In the genomic region with DNA sequence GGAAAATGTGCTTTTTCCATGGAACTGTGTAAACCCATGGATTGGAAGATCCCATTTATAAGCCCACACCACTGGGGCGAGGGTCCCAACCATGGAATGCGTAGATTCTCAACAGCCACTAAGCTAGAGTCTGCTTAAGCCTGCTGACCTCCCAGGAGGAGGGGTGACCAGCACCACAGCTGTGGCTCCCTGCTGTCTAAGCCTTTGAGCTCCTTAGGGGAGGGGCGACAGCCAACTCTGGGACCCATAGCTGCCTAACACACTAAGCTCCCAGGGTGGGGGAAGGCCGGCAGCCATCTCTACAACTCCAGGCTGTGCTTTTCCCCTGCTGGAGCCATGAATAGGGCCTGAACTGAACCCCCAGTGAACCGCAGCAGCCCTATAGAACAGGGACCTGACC, we compare ENCODE assay signal across 23 cellular contexts.
DNase-seq lines count a peak whose midpoint lies in the region; ATAC-seq, FAIRE-seq and TF ChIP-seq lines count a peak whose summit lies in the region.
"Had no signal": no experiment of that assay in that cellular context is flagged by ENCODE, and none has a peak within 500 bp of the region (broad histone marks: within the 10 kb centered on the region; RNA-seq: fewer than 3 reads in every experiment).

No MANE protein-coding gene starts in this region.

- H2BK120ac ChIP-seq in mesenchymal stem cell (ENCODE audit: low read depth, low read length) (no peak overlapping the region), mesendoderm (ENCODE audit: low read depth, low read length) (no peak overlapping the region)

- H3K27ac Mint-ChIP-seq in WTC11: no peak overlapping the region
- no peak overlapping the region for H3K27ac Mint-ChIP-seq in type B pancreatic cell
- H3K27ac Mint-ChIP-seq: CD4-positive, alpha-beta T cell; HFFc6 had no signal

- no peak overlapping the region for H3K27ac ChIP-seq in mesenchymal stem cell (ENCODE audit: low read length, poor library complexity, severe bottlenecking)
- no peak overlapping the region for H3K27ac ChIP-seq in mesendoderm (ENCODE audit: low read depth, low read length)
- H3K27ac ChIP-seq in dorsolateral prefrontal cortex: no peak overlapping the region
- H3K27ac ChIP-seq: 22Rv1, A549, C4-2B, GM23248 had no signal

- H3K4me1 ChIP-seq in mesenchymal stem cell (ENCODE audit: control insufficient read depth, insufficient read depth, low read depth, low read length) (no peaks in the 10 kb centered on the region), mesendoderm (ENCODE audit: control insufficient read depth, low read depth, low read length) (no peaks in the 10 kb centered on the region)
- H3K4me1 ChIP-seq: A549, Caco-2 had no signal

- H3K18ac ChIP-seq in mesenchymal stem cell (ENCODE audit: low read depth in 1 of 2, low read length in 2 of 2): peak overlapping the region in 1 of 2 experiments; percentile 50
- H3K18ac ChIP-seq in mesendoderm (ENCODE audit: low read length): no peak overlapping the region

- CTCF ChIA-PET in WTC11 (lab: Charles Lee): no interaction called here

- H3K27me3 ChIP-seq in mesenchymal stem cell (ENCODE audit: control insufficient read depth in 1 of 2, insufficient read depth in 1 of 2, low read length in 2 of 2): no peaks in the 10 kb centered on the region
- no peaks in the 10 kb centered on the region for H3K27me3 ChIP-seq in mesendoderm (ENCODE audit: insufficient read depth, low read length, poor library complexity)
- peaks cover 0 to 7% (median 0%) of the 10 kb centered on the region in 45 donors for H3K27me3 ChIP-seq in dorsolateral prefrontal cortex

- no peak for FAIRE-seq in HTR-8/SVneo (lab: Jason Lieb, UNC)
- FAIRE-seq: A549, D721Med, G401.6, GM12891, GM19239, H54, HepG2 had no signal

- H3K9ac ChIP-seq in mesenchymal stem cell (ENCODE audit: low read length): no peak overlapping the region
- H3K9ac ChIP-seq in mesendoderm (ENCODE audit: low read length): no peak overlapping the region
- H3K9ac ChIP-seq: GM23248 had no signal

- no peaks in the 10 kb centered on the region; the same call in 1 of the 2 replicates for H3K27me3 Mint-ChIP-seq in WTC11 (ENCODE audit: low read depth)
- peaks cover 7% of the 10 kb centered on the region for H3K27me3 Mint-ChIP-seq in type B pancreatic cell

- no peak overlapping the region for H4K5ac ChIP-seq in mesendoderm (ENCODE audit: low read length)

- H4K8ac ChIP-seq in mesenchymal stem cell (ENCODE audit: low read length): peak overlapping the region; percentile 49
- no peak overlapping the region for H4K8ac ChIP-seq in mesendoderm (ENCODE audit: low read depth, low read length)

- no peak overlapping the region for H2AK5ac ChIP-seq in mesenchymal stem cell (ENCODE audit: low read length, severe bottlenecking)
- no peak overlapping the region for H2AK5ac ChIP-seq in mesendoderm (ENCODE audit: low read length)

- intact Hi-C loops in dorsolateral prefrontal cortex (cut with DNase I): no loop called here

- H3K79me1 ChIP-seq in mesenchymal stem cell (replicated peaks; ENCODE audit: low read length, poor library complexity, severe bottlenecking) (no peaks in the 10 kb centered on the region), mesendoderm (ENCODE audit: low read length) (no peaks in the 10 kb centered on the region)

- H3K4ac ChIP-seq in mesenchymal stem cell (ENCODE audit: low read depth in 1 of 2, low read length in 2 of 2): no peak overlapping the region
- no peak overlapping the region for H3K4ac ChIP-seq in mesendoderm (ENCODE audit: low read depth, low read length)

- H3K4me1 Mint-ChIP-seq in WTC11 (no peaks in the 10 kb centered on the region), type B pancreatic cell (ENCODE audit: unreplicated experiment) (peaks cover 8% of the 10 kb centered on the region)

- no peak overlapping the region for H3K4me3 ChIP-seq in mesenchymal stem cell (ENCODE audit: insufficient read depth in 1 of 2, low read depth in 1 of 2, low read length in 2 of 2)
- H3K4me3 ChIP-seq in mesendoderm (ENCODE audit: low read length): no peak overlapping the region
- no peak overlapping the region for H3K4me3 ChIP-seq in dorsolateral prefrontal cortex
- H3K4me3 ChIP-seq: A549, GM23248 had no signal

- H3K36me3 ChIP-seq in mesenchymal stem cell (ENCODE audit: control insufficient read depth in 1 of 2, insufficient read depth in 2 of 2, low read depth in 1 of 2, low read length in 2 of 2) (no peaks in the 10 kb centered on the region), mesendoderm (ENCODE audit: control insufficient read depth, insufficient read depth, low read length) (no peaks in the 10 kb centered on the region)

- H3K23ac ChIP-seq in mesenchymal stem cell (ENCODE audit: low read length in 2 of 2) (no peak overlapping the region), mesendoderm (ENCODE audit: low read length) (no peak overlapping the region)

- no peak for ATAC-seq in WTC11
- ATAC-seq: A549, HCT116, HepG2 had no signal

- H3K9me3 Mint-ChIP-seq in WTC11 (no peaks in the 10 kb centered on the region), type B pancreatic cell (peaks cover 8% of the 10 kb centered on the region)
- H3K9me3 Mint-ChIP-seq: CD4-positive, alpha-beta T cell; HFFc6 had no signal

- H2BK15ac ChIP-seq in mesenchymal stem cell (ENCODE audit: low read depth, poor library complexity, severe bottlenecking): no peak overlapping the region
- H2BK15ac ChIP-seq in mesendoderm (replicated peaks; ENCODE audit: low read depth): no peak overlapping the region

- H2BK12ac ChIP-seq in mesenchymal stem cell (ENCODE audit: low read length in 2 of 2): peak overlapping the region; percentile 45 to 66

- POLR2A ChIA-PET in WTC11 (lab: Charles Lee): no interaction called here

- H3K56ac ChIP-seq in mesendoderm (ENCODE audit: low read length): no peak overlapping the region

- H3K14ac ChIP-seq in mesenchymal stem cell (ENCODE audit: low read length in 2 of 2): no peak overlapping the region

- peak overlapping the region; percentile 25 for H4K91ac ChIP-seq in mesenchymal stem cell (ENCODE audit: low read length)

- TF ChIP-seq CTCF in WTC11 (IDR thresholded peaks at IDR 0.05): no peak
- TF ChIP-seq CTCF in type B pancreatic cell (conservative IDR thresholded peaks at IDR 0.05): no peak
- TF ChIP-seq CTCF in dorsolateral prefrontal cortex (IDR thresholded peaks at IDR 0.05 in 54 of 56, conservative IDR thresholded peaks at IDR 0.05 in 2 of 56; ENCODE audit: low read depth in 1 of 56, partially characterized antibody in 56 of 56): no peak

- H2BK5ac ChIP-seq in mesenchymal stem cell (ENCODE audit: low read depth, low read length, poor library complexity, severe bottlenecking) (no peak overlapping the region), mesendoderm (ENCODE audit: low read length) (no peak overlapping the region)

- H3K9me3 ChIP-seq in mesenchymal stem cell (ENCODE audit: control insufficient read depth, low read length): no peaks in the 10 kb centered on the region
- H3K9me3 ChIP-seq: A549, Caco-2 had no signal

- DNase-seq in NCI-H524 (lab: John Stamatoyannopoulos, UW) (peak; percentile 8 to 55), NCI-H524 treated with DMSO at 0.1 percent for 48 hours (lab: John Stamatoyannopoulos, UW) (no peak), WTC11 (ENCODE audit: low spot score) (peak; percentile 10), mesenchymal stem cell (no peak), HTR-8/SVneo (ENCODE audit: insufficient read length, low spot score) (no peak), type B pancreatic cell (ENCODE audit: extremely low spot score, unreplicated experiment) (no peak), mesendoderm (no peak), dorsolateral prefrontal cortex (no peak)
- DNase-seq: AML-193; Caco-2; CD4-positive, alpha-beta T cell; GM23248; HFFc6 had no signal

- H3K36me3 Mint-ChIP-seq in WTC11 (no peaks in the 10 kb centered on the region), type B pancreatic cell (no peaks in the 10 kb centered on the region)

- WGBS in mesenchymal stem cell: 59% methylated on average over 4 of the region's 5 CpGs
- no CpG with 5 or more reads among the region's 5 CpGs for WGBS in mesendoderm (ENCODE audit: extremely low coverage, insufficient coverage, low lambda C conversion rate)

- no peak overlapping the region for H2AFZ ChIP-seq in mesenchymal stem cell (ENCODE audit: low read depth, low read length)
- H2AFZ ChIP-seq: GM23248 had no signal

- H3K4me2 ChIP-seq in mesenchymal stem cell (ENCODE audit: low read length, poor library complexity, severe bottlenecking): no peak overlapping the region
- no peak overlapping the region for H3K4me2 ChIP-seq in mesendoderm (ENCODE audit: low read length)
- H3K4me2 ChIP-seq: A549 had no signal

- H3K79me2 ChIP-seq in mesendoderm (ENCODE audit: control insufficient read depth, insufficient read depth, low read length): no peaks in the 10 kb centered on the region

- no peak overlapping the region for H3K4me3 Mint-ChIP-seq in WTC11
- no peak overlapping the region for H3K4me3 Mint-ChIP-seq in type B pancreatic cell
- H3K4me3 Mint-ChIP-seq: CD4-positive, alpha-beta T cell; HFFc6 had no signal

TF ChIP-seq in WTC11, 78 proteins besides CTCF, POLR2A, EP300 and RAD21 (continues in another document):
- TF ChIP-seq KAT7 (CRISPR knock-in tag; IDR thresholded peaks at IDR 0.05; ENCODE audit: borderline replicate concordance): no peak
- no peak for TF ChIP-seq ZNF232 (CRISPR knock-in tag; IDR thresholded peaks at IDR 0.05)

Comparison
In these comparisons a context has a peak if more than half of its experiments do, and no peak if none do; other contexts are left out.
1. DNase-seq: peak in NCI-H524 (2 of 2) and WTC11 (single experiment); none in NCI-H524 treated with DMSO at 0.1 percent for 48 hours (single experiment), mesenchymal stem cell (single experiment), HTR-8/SVneo (single experiment), type B pancreatic cell (single experiment), mesendoderm (single experiment) and dorsolateral prefrontal cortex (0 of 10).